ENCODE assay signal across 1 cellular context in genomic region chr2:232085826-232086425, GRCh38.
TF ChIP-seq lines count a peak whose summit lies in the region.

No MANE protein-coding gene starts in this region.

TF ChIP-seq in K562, 482 proteins besides CTCF, POLR2A, EP300 and RAD21:
- TF ChIP-seq ZBTB11 (CRISPR knock-in tag; IDR thresholded peaks at IDR 0.05), result peak in 1 of 3 experiments; percentile 52; a peak in 1 of 6 replicates
- peak; percentile 93; the same call in 1 of the 2 replicates for TF ChIP-seq ZNF277 (CRISPR knock-in tag; IDR thresholded peaks at IDR 0.05; ENCODE audit: borderline replicate concordance)
- no peak for TF ChIP-seq SNAPC5 (CRISPR knock-in tag; IDR thresholded peaks at IDR 0.05)
- TF ChIP-seq PBX2 (CRISPR knock-in tag; IDR thresholded peaks at IDR 0.05; ENCODE audit: low read depth), result no peak
- TF ChIP-seq PBX2 (tag; conservative IDR thresholded peaks at IDR 0.05; ENCODE audit: low read depth), result no peak
- peak; percentile 80; the same call in 1 of the 2 replicates for TF ChIP-seq ZNF408 (CRISPR knock-in tag; IDR thresholded peaks at IDR 0.05; ENCODE audit: low read depth)
- peak; percentile 87; the same call in 1 of the 2 replicates for TF ChIP-seq MTF1 (CRISPR knock-in tag; IDR thresholded peaks at IDR 0.05; ENCODE audit: borderline replicate concordance)
- peak; percentile 49; the same call in 1 of the 2 replicates for TF ChIP-seq NFIX (CRISPR knock-in tag; IDR thresholded peaks at IDR 0.05; ENCODE audit: low read depth)
- TF ChIP-seq CREB1 (IDR thresholded peaks at IDR 0.05), result no peak
- no peak for TF ChIP-seq CREB1 (CRISPR knock-in tag; IDR thresholded peaks at IDR 0.05)
